ENCODE assay signal across 1 cellular context in the genomic region with DNA sequence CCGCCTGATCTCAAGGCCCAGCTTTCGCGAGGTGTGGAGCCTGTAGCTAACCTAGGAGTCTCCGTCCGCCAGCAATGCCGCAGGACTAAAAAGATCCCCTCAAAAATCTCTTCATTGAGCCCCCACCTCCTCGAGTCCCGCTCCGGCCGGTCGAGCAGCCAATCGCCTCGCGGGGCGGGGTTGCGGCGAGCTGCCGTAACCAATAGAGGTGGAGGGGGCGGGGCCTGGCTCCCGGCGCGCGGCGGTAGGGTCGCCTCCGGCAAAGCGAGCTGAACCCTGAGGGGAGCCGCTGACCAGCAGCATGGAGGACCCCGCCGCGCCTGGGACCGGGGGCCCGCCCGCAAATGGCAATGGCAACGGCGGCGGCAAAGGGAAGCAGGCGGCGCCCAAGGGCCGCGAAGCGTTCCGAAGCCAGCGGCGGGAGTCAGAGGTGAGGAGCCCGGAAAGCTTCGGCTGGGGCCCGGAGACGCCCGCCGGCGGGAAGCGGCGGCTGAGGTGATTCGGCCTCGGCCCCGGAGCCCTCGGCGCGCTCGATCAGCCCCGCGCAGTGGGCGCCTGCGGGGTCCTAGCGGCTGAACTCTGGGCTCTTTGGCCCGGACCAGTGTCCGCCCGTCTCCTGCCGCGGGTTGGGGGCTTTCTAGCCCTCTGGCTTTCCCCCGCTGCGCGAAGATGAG.
TF ChIP-seq lines count a peak whose summit lies in the region.

A gene with protein sequence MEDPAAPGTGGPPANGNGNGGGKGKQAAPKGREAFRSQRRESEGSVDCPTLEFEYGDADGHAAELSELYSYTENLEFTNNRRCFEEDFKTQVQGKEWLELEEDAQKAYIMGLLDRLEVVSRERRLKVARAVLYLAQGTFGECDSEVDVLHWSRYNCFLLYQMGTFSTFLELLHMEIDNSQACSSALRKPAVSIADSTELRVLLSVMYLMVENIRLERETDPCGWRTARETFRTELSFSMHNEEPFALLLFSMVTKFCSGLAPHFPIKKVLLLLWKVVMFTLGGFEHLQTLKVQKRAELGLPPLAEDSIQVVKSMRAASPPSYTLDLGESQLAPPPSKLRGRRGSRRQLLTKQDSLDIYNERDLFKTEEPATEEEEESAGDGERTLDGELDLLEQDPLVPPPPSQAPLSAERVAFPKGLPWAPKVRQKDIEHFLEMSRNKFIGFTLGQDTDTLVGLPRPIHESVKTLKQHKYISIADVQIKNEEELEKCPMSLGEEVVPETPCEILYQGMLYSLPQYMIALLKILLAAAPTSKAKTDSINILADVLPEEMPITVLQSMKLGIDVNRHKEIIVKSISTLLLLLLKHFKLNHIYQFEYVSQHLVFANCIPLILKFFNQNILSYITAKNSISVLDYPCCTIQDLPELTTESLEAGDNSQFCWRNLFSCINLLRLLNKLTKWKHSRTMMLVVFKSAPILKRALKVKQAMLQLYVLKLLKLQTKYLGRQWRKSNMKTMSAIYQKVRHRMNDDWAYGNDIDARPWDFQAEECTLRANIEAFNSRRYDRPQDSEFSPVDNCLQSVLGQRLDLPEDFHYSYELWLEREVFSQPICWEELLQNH (plus strand): TSS at position 261 of the 674 bp plus-strand sequence. CDS start 41 bp downstream, at position 302.

TF ChIP-seq in HEK293, 187 proteins besides CTCF, POLR2A, EP300 and RAD21 (continued from another document and continues in another):
- TF ChIP-seq, protein P1, sequence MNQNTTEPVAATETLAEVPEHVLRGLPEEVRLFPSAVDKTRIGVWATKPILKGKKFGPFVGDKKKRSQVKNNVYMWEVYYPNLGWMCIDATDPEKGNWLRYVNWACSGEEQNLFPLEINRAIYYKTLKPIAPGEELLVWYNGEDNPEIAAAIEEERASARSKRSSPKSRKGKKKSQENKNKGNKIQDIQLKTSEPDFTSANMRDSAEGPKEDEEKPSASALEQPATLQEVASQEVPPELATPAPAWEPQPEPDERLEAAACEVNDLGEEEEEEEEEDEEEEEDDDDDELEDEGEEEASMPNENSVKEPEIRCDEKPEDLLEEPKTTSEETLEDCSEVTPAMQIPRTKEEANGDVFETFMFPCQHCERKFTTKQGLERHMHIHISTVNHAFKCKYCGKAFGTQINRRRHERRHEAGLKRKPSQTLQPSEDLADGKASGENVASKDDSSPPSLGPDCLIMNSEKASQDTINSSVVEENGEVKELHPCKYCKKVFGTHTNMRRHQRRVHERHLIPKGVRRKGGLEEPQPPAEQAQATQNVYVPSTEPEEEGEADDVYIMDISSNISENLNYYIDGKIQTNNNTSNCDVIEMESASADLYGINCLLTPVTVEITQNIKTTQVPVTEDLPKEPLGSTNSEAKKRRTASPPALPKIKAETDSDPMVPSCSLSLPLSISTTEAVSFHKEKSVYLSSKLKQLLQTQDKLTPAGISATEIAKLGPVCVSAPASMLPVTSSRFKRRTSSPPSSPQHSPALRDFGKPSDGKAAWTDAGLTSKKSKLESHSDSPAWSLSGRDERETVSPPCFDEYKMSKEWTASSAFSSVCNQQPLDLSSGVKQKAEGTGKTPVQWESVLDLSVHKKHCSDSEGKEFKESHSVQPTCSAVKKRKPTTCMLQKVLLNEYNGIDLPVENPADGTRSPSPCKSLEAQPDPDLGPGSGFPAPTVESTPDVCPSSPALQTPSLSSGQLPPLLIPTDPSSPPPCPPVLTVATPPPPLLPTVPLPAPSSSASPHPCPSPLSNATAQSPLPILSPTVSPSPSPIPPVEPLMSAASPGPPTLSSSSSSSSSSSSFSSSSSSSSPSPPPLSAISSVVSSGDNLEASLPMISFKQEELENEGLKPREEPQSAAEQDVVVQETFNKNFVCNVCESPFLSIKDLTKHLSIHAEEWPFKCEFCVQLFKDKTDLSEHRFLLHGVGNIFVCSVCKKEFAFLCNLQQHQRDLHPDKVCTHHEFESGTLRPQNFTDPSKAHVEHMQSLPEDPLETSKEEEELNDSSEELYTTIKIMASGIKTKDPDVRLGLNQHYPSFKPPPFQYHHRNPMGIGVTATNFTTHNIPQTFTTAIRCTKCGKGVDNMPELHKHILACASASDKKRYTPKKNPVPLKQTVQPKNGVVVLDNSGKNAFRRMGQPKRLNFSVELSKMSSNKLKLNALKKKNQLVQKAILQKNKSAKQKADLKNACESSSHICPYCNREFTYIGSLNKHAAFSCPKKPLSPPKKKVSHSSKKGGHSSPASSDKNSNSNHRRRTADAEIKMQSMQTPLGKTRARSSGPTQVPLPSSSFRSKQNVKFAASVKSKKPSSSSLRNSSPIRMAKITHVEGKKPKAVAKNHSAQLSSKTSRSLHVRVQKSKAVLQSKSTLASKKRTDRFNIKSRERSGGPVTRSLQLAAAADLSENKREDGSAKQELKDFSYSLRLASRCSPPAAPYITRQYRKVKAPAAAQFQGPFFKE (tag by site-specific recombination; IDR thresholded peaks at IDR 0.05; ENCODE audit: borderline replicate concordance) = no peak
- TF ChIP-seq, protein P2, sequence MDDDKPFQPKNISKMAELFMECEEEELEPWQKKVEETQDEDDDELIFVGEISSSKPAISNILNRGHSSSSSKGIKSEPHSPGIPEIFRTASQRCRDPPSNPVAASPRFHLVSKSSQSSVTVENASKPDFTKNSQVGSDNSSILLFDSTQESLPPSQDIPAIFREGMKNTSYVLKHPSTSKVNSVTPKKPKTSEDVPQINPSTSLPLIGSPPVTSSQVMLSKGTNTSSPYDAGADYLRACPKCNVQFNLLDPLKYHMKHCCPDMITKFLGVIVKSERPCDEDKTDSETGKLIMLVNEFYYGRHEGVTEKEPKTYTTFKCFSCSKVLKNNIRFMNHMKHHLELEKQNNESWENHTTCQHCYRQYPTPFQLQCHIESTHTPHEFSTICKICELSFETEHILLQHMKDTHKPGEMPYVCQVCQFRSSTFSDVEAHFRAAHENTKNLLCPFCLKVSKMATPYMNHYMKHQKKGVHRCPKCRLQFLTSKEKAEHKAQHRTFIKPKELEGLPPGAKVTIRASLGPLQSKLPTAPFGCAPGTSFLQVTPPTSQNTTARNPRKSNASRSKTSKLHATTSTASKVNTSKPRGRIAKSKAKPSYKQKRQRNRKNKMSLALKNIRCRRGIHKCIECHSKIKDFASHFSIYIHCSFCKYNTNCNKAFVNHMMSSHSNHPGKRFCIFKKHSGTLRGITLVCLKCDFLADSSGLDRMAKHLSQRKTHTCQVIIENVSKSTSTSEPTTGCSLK (tag by site-specific recombination; IDR thresholded peaks at IDR 0.05) = no peak
- TF ChIP-seq ZNF121 (tag by site-specific recombination; IDR thresholded peaks at IDR 0.05) = no peak
- no peak for TF ChIP-seq ZXDB (tag by site-specific recombination; IDR thresholded peaks at IDR 0.05)
- TF ChIP-seq, protein P3, sequence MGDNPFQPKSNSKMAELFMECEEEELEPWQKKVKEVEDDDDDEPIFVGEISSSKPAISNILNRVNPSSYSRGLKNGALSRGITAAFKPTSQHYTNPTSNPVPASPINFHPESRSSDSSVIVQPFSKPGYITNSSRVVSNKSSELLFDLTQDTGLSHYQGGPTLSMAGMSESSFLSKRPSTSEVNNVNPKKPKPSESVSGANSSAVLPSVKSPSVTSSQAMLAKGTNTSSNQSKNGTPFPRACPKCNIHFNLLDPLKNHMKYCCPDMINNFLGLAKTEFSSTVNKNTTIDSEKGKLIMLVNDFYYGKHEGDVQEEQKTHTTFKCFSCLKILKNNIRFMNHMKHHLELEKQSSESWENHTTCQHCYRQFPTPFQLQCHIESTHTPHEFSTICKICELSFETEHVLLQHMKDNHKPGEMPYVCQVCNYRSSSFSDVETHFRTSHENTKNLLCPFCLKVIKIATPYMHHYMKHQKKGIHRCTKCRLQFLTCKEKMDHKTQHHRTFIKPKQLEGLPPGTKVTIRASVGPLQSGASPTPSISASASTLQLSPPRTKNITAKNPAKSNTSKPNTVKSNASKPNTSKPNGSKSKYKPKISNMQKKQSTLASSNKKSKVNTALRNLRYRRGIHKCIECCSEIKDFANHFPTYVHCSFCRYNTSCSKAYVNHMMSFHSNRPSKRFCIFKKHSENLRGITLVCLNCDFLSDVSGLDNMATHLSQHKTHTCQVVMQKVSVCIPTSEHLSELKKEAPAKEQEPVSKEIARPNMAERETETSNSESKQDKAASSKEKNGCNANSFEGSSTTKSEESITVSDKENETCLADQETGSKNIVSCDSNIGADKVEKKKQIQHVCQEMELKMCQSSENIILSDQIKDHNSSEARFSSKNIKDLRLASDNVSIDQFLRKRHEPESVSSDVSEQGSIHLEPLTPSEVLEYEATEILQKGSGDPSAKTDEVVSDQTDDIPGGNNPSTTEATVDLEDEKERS (tag by site-specific recombination; IDR thresholded peaks at IDR 0.05) = no peak
- no peak for TF ChIP-seq ZNF416 (tag by site-specific recombination; IDR thresholded peaks at IDR 0.05)
- TF ChIP-seq BCL11B (tag by site-specific recombination; IDR thresholded peaks at IDR 0.05; ENCODE audit: low read depth) = peak; percentile 72; the same call in 1 of the 2 replicates
- no peak for TF ChIP-seq ZNF837 (tag by site-specific recombination; IDR thresholded peaks at IDR 0.05)
- TF ChIP-seq WT1 (tag by site-specific recombination; IDR thresholded peaks at IDR 0.05) = no peak
- TF ChIP-seq, protein P4, sequence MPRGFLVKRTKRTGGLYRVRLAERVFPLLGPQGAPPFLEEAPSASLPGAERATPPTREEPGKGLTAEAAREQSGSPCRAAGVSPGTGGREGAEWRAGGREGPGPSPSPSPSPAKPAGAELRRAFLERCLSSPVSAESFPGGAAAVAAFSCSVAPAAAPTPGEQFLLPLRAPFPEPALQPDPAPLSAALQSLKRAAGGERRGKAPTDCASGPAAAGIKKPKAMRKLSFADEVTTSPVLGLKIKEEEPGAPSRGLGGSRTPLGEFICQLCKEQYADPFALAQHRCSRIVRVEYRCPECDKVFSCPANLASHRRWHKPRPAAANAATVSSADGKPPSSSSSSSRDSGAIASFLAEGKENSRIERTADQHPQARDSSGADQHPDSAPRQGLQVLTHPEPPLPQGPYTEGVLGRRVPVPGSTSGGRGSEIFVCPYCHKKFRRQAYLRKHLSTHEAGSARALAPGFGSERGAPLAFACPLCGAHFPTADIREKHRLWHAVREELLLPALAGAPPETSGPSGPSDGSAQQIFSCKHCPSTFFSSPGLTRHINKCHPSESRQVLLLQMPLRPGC (tag by site-specific recombination; IDR thresholded peaks at IDR 0.05) = no peak
- TF ChIP-seq, protein P5, sequence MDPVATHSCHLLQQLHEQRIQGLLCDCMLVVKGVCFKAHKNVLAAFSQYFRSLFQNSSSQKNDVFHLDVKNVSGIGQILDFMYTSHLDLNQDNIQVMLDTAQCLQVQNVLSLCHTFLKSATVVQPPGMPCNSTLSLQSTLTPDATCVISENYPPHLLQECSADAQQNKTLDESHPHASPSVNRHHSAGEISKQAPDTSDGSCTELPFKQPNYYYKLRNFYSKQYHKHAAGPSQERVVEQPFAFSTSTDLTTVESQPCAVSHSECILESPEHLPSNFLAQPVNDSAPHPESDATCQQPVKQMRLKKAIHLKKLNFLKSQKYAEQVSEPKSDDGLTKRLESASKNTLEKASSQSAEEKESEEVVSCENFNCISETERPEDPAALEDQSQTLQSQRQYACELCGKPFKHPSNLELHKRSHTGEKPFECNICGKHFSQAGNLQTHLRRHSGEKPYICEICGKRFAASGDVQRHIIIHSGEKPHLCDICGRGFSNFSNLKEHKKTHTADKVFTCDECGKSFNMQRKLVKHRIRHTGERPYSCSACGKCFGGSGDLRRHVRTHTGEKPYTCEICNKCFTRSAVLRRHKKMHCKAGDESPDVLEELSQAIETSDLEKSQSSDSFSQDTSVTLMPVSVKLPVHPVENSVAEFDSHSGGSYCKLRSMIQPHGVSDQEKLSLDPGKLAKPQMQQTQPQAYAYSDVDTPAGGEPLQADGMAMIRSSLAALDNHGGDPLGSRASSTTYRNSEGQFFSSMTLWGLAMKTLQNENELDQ (tag by site-specific recombination; IDR thresholded peaks at IDR 0.05; ENCODE audit: low read depth) = no peak
- no peak for TF ChIP-seq ZNF146 (tag by site-specific recombination; IDR thresholded peaks at IDR 0.05)
- TF ChIP-seq ZNF624 (tag by site-specific recombination; IDR thresholded peaks at IDR 0.05) = no peak
- TF ChIP-seq ZNF768 (tag by site-specific recombination; IDR thresholded peaks at IDR 0.05) = no peak
- no peak for TF ChIP-seq ZNF777 (tag by site-specific recombination; IDR thresholded peaks at IDR 0.05; ENCODE audit: borderline replicate concordance)
- no peak for TF ChIP-seq OVOL3 (tag by site-specific recombination; IDR thresholded peaks at IDR 0.05)
- peak; percentile 16; the same call in 1 of the 2 replicates for TF ChIP-seq ZNF184 (tag by site-specific recombination; IDR thresholded peaks at IDR 0.05)
- TF ChIP-seq ZNF140 (tag by site-specific recombination; IDR thresholded peaks at IDR 0.05) = no peak
- no peak for TF ChIP-seq EGR2 (tag by site-specific recombination; IDR thresholded peaks at IDR 0.05; ENCODE audit: low read depth)
- TF ChIP-seq ZNF600 (tag by site-specific recombination; IDR thresholded peaks at IDR 0.05) = no peak
- TF ChIP-seq, protein P6, sequence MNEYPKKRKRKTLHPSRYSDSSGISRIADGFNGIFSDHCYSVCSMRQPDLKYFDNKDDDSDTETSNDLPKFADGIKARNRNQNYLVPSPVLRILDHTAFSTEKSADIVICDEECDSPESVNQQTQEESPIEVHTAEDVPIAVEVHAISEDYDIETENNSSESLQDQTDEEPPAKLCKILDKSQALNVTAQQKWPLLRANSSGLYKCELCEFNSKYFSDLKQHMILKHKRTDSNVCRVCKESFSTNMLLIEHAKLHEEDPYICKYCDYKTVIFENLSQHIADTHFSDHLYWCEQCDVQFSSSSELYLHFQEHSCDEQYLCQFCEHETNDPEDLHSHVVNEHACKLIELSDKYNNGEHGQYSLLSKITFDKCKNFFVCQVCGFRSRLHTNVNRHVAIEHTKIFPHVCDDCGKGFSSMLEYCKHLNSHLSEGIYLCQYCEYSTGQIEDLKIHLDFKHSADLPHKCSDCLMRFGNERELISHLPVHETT (tag by site-specific recombination; IDR thresholded peaks at IDR 0.05) = no peak
- no peak for TF ChIP-seq ZNF785 (tag by site-specific recombination; IDR thresholded peaks at IDR 0.05)
- peak; percentile 62 for TF ChIP-seq YY1 (tag by site-specific recombination; IDR thresholded peaks at IDR 0.05)
- TF ChIP-seq, protein P7, sequence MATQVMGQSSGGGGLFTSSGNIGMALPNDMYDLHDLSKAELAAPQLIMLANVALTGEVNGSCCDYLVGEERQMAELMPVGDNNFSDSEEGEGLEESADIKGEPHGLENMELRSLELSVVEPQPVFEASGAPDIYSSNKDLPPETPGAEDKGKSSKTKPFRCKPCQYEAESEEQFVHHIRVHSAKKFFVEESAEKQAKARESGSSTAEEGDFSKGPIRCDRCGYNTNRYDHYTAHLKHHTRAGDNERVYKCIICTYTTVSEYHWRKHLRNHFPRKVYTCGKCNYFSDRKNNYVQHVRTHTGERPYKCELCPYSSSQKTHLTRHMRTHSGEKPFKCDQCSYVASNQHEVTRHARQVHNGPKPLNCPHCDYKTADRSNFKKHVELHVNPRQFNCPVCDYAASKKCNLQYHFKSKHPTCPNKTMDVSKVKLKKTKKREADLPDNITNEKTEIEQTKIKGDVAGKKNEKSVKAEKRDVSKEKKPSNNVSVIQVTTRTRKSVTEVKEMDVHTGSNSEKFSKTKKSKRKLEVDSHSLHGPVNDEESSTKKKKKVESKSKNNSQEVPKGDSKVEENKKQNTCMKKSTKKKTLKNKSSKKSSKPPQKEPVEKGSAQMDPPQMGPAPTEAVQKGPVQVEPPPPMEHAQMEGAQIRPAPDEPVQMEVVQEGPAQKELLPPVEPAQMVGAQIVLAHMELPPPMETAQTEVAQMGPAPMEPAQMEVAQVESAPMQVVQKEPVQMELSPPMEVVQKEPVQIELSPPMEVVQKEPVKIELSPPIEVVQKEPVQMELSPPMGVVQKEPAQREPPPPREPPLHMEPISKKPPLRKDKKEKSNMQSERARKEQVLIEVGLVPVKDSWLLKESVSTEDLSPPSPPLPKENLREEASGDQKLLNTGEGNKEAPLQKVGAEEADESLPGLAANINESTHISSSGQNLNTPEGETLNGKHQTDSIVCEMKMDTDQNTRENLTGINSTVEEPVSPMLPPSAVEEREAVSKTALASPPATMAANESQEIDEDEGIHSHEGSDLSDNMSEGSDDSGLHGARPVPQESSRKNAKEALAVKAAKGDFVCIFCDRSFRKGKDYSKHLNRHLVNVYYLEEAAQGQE (tag by site-specific recombination; IDR thresholded peaks at IDR 0.05) = peak; percentile 92
- TF ChIP-seq ZNF560 (tag by site-specific recombination; IDR thresholded peaks at IDR 0.05; ENCODE audit: borderline replicate concordance) = no peak
- TF ChIP-seq ZNF530 (tag by site-specific recombination; IDR thresholded peaks at IDR 0.05; ENCODE audit: low read depth) = no peak
- no peak for TF ChIP-seq ZNF549 (tag by site-specific recombination; IDR thresholded peaks at IDR 0.05)
